ENCODE assay signal across 23 cellular contexts in the genomic region with DNA sequence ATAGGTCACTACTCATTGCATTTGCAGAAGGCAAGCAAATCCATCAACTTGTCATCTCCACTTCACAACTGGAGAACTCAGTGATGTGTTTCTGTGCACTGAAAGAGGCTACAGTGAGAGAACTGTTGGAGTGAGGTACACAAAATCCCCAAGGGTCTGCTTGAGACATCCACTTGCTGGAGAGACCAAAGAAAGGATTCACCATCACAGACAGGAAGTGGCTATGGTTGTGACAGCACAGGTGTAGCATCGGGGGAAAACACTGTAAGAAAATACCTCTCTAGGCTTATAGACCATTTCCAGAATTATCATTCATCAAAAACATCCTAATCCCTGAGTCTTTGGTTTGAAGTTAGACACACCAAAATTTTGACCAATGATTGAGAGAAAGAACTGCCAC.
A peak's percentile ranks its signal among the peaks of the same experiment; 100 is the strongest.
DNase-seq lines count a peak whose midpoint lies in the region; ATAC-seq, FAIRE-seq and TF ChIP-seq lines count a peak whose summit lies in the region.
"Had no signal": no experiment of that assay in that cellular context is flagged by ENCODE, and none has a peak within 500 bp of the region (broad histone marks: within the 10 kb centered on the region; RNA-seq: fewer than 3 reads in every experiment).

No MANE protein-coding gene starts in this region.

- H3K9me2 ChIP-seq in Loucy (replicated peaks; ENCODE audit: low read depth, low read length) = no peaks in the 10 kb centered on the region
- H3K9me2 ChIP-seq: SK-N-SH had no signal

- H3K27me3 Mint-ChIP-seq in activated naive CD4-positive, alpha-beta T cell treated with anti-CD3 and anti-CD28 coated beads, Interleukin-2, amount 10 ng/mL, durations not matched to agents 7 days and 5 days = peaks cover 5% of the 10 kb centered on the region
- H3K27me3 Mint-ChIP-seq in activated naive CD8-positive, alpha-beta T cell treated with anti-CD3 and anti-CD28 coated beads, Interleukin-2, amount 50 U/mL, for 24 hours = no peaks in the 10 kb centered on the region

- H3K9me3 ChIP-seq in Loucy (ENCODE audit: insufficient read depth, low read depth, low read length) (no peaks in the 10 kb centered on the region), small intestine (ENCODE audit: control insufficient read depth, low read depth) (no peaks in the 10 kb centered on the region), psoas muscle (no peaks in the 10 kb centered on the region)
- H3K9me3 ChIP-seq: colonic mucosa, SK-N-SH had no signal

- H3K4me2 ChIP-seq in Loucy (ENCODE audit: low read depth, low read length, poor library complexity, severe bottlenecking) = peak overlapping the region; percentile 86
- H3K4me2 ChIP-seq: KMS-11, SK-N-SH had no signal

- 69 to 83% (median 78%) methylated on average over 1 of the region's 1 CpG for WGBS in small intestine, 3 donors
- WGBS in psoas muscle, 3 donors = 65 to 84% (median 66%) methylated on average over 1 of the region's 1 CpG

- peak overlapping the region; percentile 57 for H3K4me3 Mint-ChIP-seq in activated naive CD4-positive, alpha-beta T cell treated with anti-CD3 and anti-CD28 coated beads, Interleukin-2, amount 10 ng/mL, durations not matched to agents 7 days and 5 days
- peak overlapping the region; percentile 14 for H3K4me3 Mint-ChIP-seq in activated naive CD8-positive, alpha-beta T cell treated with anti-CD3 and anti-CD28 coated beads, Interleukin-2, amount 50 U/mL, for 24 hours
- H3K4me3 Mint-ChIP-seq: activated B cell treated with CpG ODN at 0.5 μM for 24 hours, endodermal cell had no signal

- intact Hi-C loops in psoas muscle (cut with DNase I) = no loop called here

- H3K4me1 Mint-ChIP-seq in activated naive CD4-positive, alpha-beta T cell treated with anti-CD3 and anti-CD28 coated beads, Interleukin-2, amount 10 ng/mL, durations not matched to agents 7 days and 5 days = peaks cover 39% of the 10 kb centered on the region
- peaks cover 34% of the 10 kb centered on the region for H3K4me1 Mint-ChIP-seq in activated naive CD8-positive, alpha-beta T cell treated with anti-CD3 and anti-CD28 coated beads, Interleukin-2, amount 50 U/mL, for 24 hours
- H3K4me1 Mint-ChIP-seq: activated B cell treated with CpG ODN at 0.5 μM for 24 hours, endodermal cell had no signal

- H3K27ac Mint-ChIP-seq in activated naive CD4-positive, alpha-beta T cell treated with anti-CD3 and anti-CD28 coated beads, Interleukin-2, amount 10 ng/mL, durations not matched to agents 7 days and 5 days = peak overlapping the region; percentile 86
- no peak overlapping the region for H3K27ac Mint-ChIP-seq in activated naive CD8-positive, alpha-beta T cell treated with anti-CD3 and anti-CD28 coated beads, Interleukin-2, amount 50 U/mL, for 24 hours
- H3K27ac Mint-ChIP-seq: activated B cell treated with CpG ODN at 0.5 μM for 24 hours, endodermal cell had no signal

- H3K9me3 Mint-ChIP-seq in activated naive CD4-positive, alpha-beta T cell treated with anti-CD3 and anti-CD28 coated beads, Interleukin-2, amount 10 ng/mL, durations not matched to agents 7 days and 5 days = no peaks in the 10 kb centered on the region
- H3K9me3 Mint-ChIP-seq in activated naive CD8-positive, alpha-beta T cell treated with anti-CD3 and anti-CD28 coated beads, Interleukin-2, amount 50 U/mL, for 24 hours = no peaks in the 10 kb centered on the region
- H3K9me3 Mint-ChIP-seq: endodermal cell had no signal

- no peak overlapping the region for H2AFZ ChIP-seq in Loucy (ENCODE audit: low read length)

- no peaks in the 10 kb centered on the region for H4K20me1 ChIP-seq in Loucy (ENCODE audit: insufficient read depth, low read length, poor library complexity, severe bottlenecking)

- no peak overlapping the region for H3K27ac ChIP-seq in small intestine (ENCODE audit: low read depth in 1 of 2, low read length in 1 of 2)
- no peak overlapping the region for H3K27ac ChIP-seq in psoas muscle
- H3K27ac ChIP-seq: colonic mucosa, KMS-11 had no signal

- H3F3A ChIP-seq in Loucy (ENCODE audit: low read depth) = peaks cover 6% of the 10 kb centered on the region

- H3K79me2 ChIP-seq in Loucy (ENCODE audit: insufficient read depth, low read length) = no peaks in the 10 kb centered on the region

- peaks cover 46% of the 10 kb centered on the region for H3K4me1 ChIP-seq in Loucy (ENCODE audit: insufficient read depth, low read length, poor library complexity, severe bottlenecking)
- H3K4me1 ChIP-seq in small intestine (ENCODE audit: control insufficient read depth in 2 of 2, insufficient read depth in 1 of 2, low read depth in 1 of 2, low read length in 1 of 2) = no peaks in the 10 kb centered on the region
- no peaks in the 10 kb centered on the region for H3K4me1 ChIP-seq in psoas muscle
- H3K4me1 ChIP-seq: colonic mucosa had no signal

- DNase-seq in activated naive CD4-positive, alpha-beta T cell treated with anti-CD3 and anti-CD28 coated beads, Interleukin-2, amount 10 ng/mL, durations not matched to agents 7 days and 5 days = no peak
- no peak for DNase-seq in activated naive CD4-positive, alpha-beta T cell treated with anti-CD3 and anti-CD28 coated beads, Interleukin-2, amount 50 U/mL, for 16 hours
- no peak for DNase-seq in activated naive CD8-positive, alpha-beta T cell treated with anti-CD3 and anti-CD28 coated beads, Interleukin-2, amount 50 U/mL, for 24 hours
- DNase-seq in small intestine (peak; percentile 11), psoas muscle (no peak), NCI-H446 (lab: John Stamatoyannopoulos, UW) (no peak)
- DNase-seq: activated B cell treated with CpG ODN at 0.5 μM for 24 hours; activated CD8-positive, alpha-beta memory T cell treated with anti-CD3 and anti-CD28 coated beads, Interleukin-2, amount 50 U/mL, for 4 hours; Calu3; colonic mucosa; endodermal cell; mammary epithelial cell; MV-4-11; NCI-H187; NCI-H774; nucleus accumbens; SK-N-SH; stimulated activated CD4-positive, alpha-beta T cell treated with anti-CD3 and anti-CD28 coated beads, Interleukin-4, amount 100 ng/mL, for 1 hour; T1000 had no signal

- no peak for ATAC-seq in activated naive CD8-positive, alpha-beta T cell treated with anti-CD3 and anti-CD28 coated beads, Interleukin-2, amount 50 U/mL, for 24 hours
- ATAC-seq in psoas muscle = no peak

- H3K36me3 Mint-ChIP-seq in activated naive CD4-positive, alpha-beta T cell treated with anti-CD3 and anti-CD28 coated beads, Interleukin-2, amount 10 ng/mL, durations not matched to agents 7 days and 5 days = peaks cover 3% of the 10 kb centered on the region
- H3K36me3 Mint-ChIP-seq in activated naive CD8-positive, alpha-beta T cell treated with anti-CD3 and anti-CD28 coated beads, Interleukin-2, amount 50 U/mL, for 24 hours (ENCODE audit: low read depth) = no peaks in the 10 kb centered on the region

- no peaks in the 10 kb centered on the region for H3K36me3 ChIP-seq in Loucy (ENCODE audit: insufficient read depth, low read length)
- H3K36me3 ChIP-seq in small intestine (ENCODE audit: control insufficient read depth in 2 of 2, insufficient read depth in 2 of 2, low read length in 2 of 2) = no peaks in the 10 kb centered on the region
- no peaks in the 10 kb centered on the region for H3K36me3 ChIP-seq in psoas muscle (ENCODE audit: insufficient read depth in 1 of 2, low read depth in 1 of 2)
- H3K36me3 ChIP-seq: colonic mucosa had no signal

- CTCF ChIA-PET in activated naive CD4-positive, alpha-beta T cell treated with anti-CD3 and anti-CD28 coated beads, Interleukin-2, amount 10 ng/mL, durations not matched to agents 7 days and 5 days (lab: Charles Lee) = interaction anchor here (1.3 to 2.6 kb wide), 3 partner anchors 12 to 25 kb away, joined by 4 to 10 read pairs (median 4); no protein-coding TSS in a partner anchor

- no peak for FAIRE-seq in small intestine (lab: Jason Lieb, UNC)
- FAIRE-seq: GM12892, GM19239 had no signal

- H3K4me3 ChIP-seq in Loucy (ENCODE audit: low read length, poor library complexity, severe bottlenecking) (peak overlapping the region; percentile 69), small intestine (ENCODE audit: low read depth in 1 of 2, low read length in 2 of 2) (no peak overlapping the region), psoas muscle (no peak overlapping the region)
- H3K4me3 ChIP-seq: colonic mucosa had no signal

- TF ChIP-seq CTCF in Loucy (conservative IDR thresholded peaks at IDR 0.05; ENCODE audit: low read length) = no peak
- no peak for TF ChIP-seq CTCF in psoas muscle (IDR thresholded peaks at IDR 0.05)

- H3K9ac ChIP-seq in Loucy (ENCODE audit: low read depth, low read length, poor library complexity, severe bottlenecking) = peak overlapping the region; percentile 78
- H3K9ac ChIP-seq: KMS-11, SK-N-SH had no signal

- H3K27me3 ChIP-seq in Loucy (ENCODE audit: insufficient read depth, low read length, poor library complexity, severe bottlenecking) = no peaks in the 10 kb centered on the region
- H3K27me3 ChIP-seq in small intestine (ENCODE audit: control insufficient read depth in 2 of 2, insufficient read depth in 2 of 2, low read length in 2 of 2) = no peaks in the 10 kb centered on the region
- H3K27me3 ChIP-seq in psoas muscle (ENCODE audit: insufficient read depth in 3 of 3, low read length in 2 of 3) = peaks cover 0 to 3% (median 0%) of the 10 kb centered on the region in 3 donors
- H3K27me3 ChIP-seq: colonic mucosa had no signal
